10 cellular contexts compared by ENCODE assay signal in the genomic region with DNA sequence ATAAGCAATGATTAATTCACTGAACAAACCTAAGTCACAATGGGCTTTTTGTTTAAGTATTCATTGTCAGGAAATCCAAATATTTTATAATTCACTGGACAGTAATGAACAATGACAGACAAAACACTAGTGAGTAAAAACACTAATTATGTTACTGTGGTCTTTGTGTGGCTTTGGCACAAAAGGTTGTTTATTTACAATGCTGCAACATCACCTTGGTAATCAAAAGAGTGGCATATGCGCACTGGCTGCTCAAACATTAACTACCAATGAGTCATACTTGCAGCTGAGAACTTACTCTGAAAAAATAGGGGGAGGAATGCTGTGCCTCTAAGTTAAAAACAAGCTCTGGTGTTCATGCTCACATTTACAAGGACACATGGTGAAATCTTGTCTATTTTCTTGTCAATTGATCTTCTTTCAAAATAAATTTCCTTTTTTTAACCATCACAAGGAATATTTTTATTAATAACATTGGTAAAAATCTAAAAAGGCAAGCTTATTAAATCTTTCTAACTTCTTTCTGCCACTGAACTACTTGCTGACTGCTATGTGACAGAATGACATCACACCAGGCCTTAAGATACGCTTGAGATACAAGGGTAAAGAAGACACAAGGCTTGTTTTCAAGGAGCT.
DNase-seq lines count a peak whose midpoint lies in the region; ATAC-seq and TF ChIP-seq lines count a peak whose summit lies in the region.
"Had no signal": no experiment of that assay in that cellular context is flagged by ENCODE, and none has a peak within 500 bp of the region (broad histone marks: within the 10 kb centered on the region; RNA-seq: fewer than 3 reads in every experiment).

No MANE protein-coding gene starts in this region.

- no peak overlapping the region for H3K4me3 Mint-ChIP-seq in activated naive CD8-positive, alpha-beta T cell treated with anti-CD3 and anti-CD28 coated beads, Interleukin-2, amount 50 U/mL, for 24 hours
- H3K4me3 Mint-ChIP-seq: IgD-negative memory B cell had no signal

- TF ChIP-seq CTCF in AG04450 (IDR thresholded peaks at IDR 0.05; ENCODE audit: low read depth, low read length) (no peak), GM13977 (IDR thresholded peaks at IDR 0.05; ENCODE audit: extremely low read depth, insufficient read depth, missing control alignments) (no peak), right atrium auricular region (IDR thresholded peaks at IDR 0.05) (no peak)

- DNase-seq in AG04450 (ENCODE audit: low read depth, low spot score) (peak; percentile 60), GM13977 (ENCODE audit: low spot score) (peak; percentile 56), NCI-H2029 (lab: John Stamatoyannopoulos, UW) (peak; percentile 61), right atrium auricular region (ENCODE audit: low spot score) (no peak), posterior vena cava (ENCODE audit: low spot score) (no peak)
- no peak for DNase-seq in activated naive CD8-positive, alpha-beta T cell treated with anti-CD3 and anti-CD28 coated beads, Interleukin-2, amount 50 U/mL, for 24 hours

- peaks cover 18% of the 10 kb centered on the region for H3K36me3 Mint-ChIP-seq in activated naive CD8-positive, alpha-beta T cell treated with anti-CD3 and anti-CD28 coated beads, Interleukin-2, amount 50 U/mL, for 24 hours (ENCODE audit: low read depth)

- H3K9ac ChIP-seq in skeletal muscle satellite cell (ENCODE audit: low read depth, low read length) = peak overlapping the region; percentile 68
- H3K9ac ChIP-seq: parathyroid adenoma had no signal

- H3K4me1 ChIP-seq in right atrium auricular region (peaks cover 0 to 12% of the 10 kb centered on the region in 2 donors), skeletal muscle satellite cell (ENCODE audit: control insufficient read depth, insufficient read depth, low read length) (peaks cover 56% of the 10 kb centered on the region)
- H3K4me1 ChIP-seq: parathyroid adenoma had no signal

- intact Hi-C loops in posterior vena cava (cut with DNase I) = no loop called here

- no peaks in the 10 kb centered on the region for H3K27me3 Mint-ChIP-seq in activated naive CD8-positive, alpha-beta T cell treated with anti-CD3 and anti-CD28 coated beads, Interleukin-2, amount 50 U/mL, for 24 hours
- H3K27me3 Mint-ChIP-seq: IgD-negative memory B cell had no signal

- H3K4me1 Mint-ChIP-seq in activated naive CD8-positive, alpha-beta T cell treated with anti-CD3 and anti-CD28 coated beads, Interleukin-2, amount 50 U/mL, for 24 hours = peaks cover 47% of the 10 kb centered on the region

- no peak overlapping the region for H3K27ac ChIP-seq in AG04450 (ENCODE audit: low read depth, low read length)
- peak overlapping the region; percentile 34 to 66 for H3K27ac ChIP-seq in right atrium auricular region
- H3K27ac ChIP-seq: parathyroid adenoma had no signal

- H3K27ac Mint-ChIP-seq in activated naive CD8-positive, alpha-beta T cell treated with anti-CD3 and anti-CD28 coated beads, Interleukin-2, amount 50 U/mL, for 24 hours = peak overlapping the region; percentile 79
- H3K27ac Mint-ChIP-seq: IgD-negative memory B cell had no signal

- peaks cover 4% of the 10 kb centered on the region for H3K9me3 Mint-ChIP-seq in activated naive CD8-positive, alpha-beta T cell treated with anti-CD3 and anti-CD28 coated beads, Interleukin-2, amount 50 U/mL, for 24 hours
- H3K9me3 Mint-ChIP-seq: IgD-negative memory B cell had no signal

- H3K9me3 ChIP-seq in AG04450 (ENCODE audit: control insufficient read depth, insufficient read depth, low read length) = no peaks in the 10 kb centered on the region
- no peaks in the 10 kb centered on the region for H3K9me3 ChIP-seq in right atrium auricular region
- no peaks in the 10 kb centered on the region for H3K9me3 ChIP-seq in skeletal muscle satellite cell (replicated peaks; ENCODE audit: low read length)

- H3K4me3 ChIP-seq in AG04450 (ENCODE audit: low read depth, low read length) (no peak overlapping the region), right atrium auricular region (no peak overlapping the region), skeletal muscle satellite cell (ENCODE audit: low read length) (no peak overlapping the region)

- H3K27me3 ChIP-seq in AG04450 (ENCODE audit: control insufficient read depth, insufficient read depth, low read length) = no peaks in the 10 kb centered on the region
- no peaks in the 10 kb centered on the region for H3K27me3 ChIP-seq in right atrium auricular region
- no peaks in the 10 kb centered on the region for H3K27me3 ChIP-seq in skeletal muscle satellite cell (ENCODE audit: control insufficient read depth, insufficient read depth, low read length)

- POLR2A ChIA-PET in AG04450 (lab: Yijun Ruan, JAX) = interaction anchor here (0.6 to 1.0 kb wide), 2 partner anchors 15 to 46 kb away, joined by 3 read pairs; no protein-coding TSS in a partner anchor

- peak; percentile 53 for ATAC-seq in HG02852 (IDR thresholded peaks at IDR 0.05; ENCODE audit: unreplicated experiment)
- peak; percentile 70 for ATAC-seq in activated naive CD8-positive, alpha-beta T cell treated with anti-CD3 and anti-CD28 coated beads, Interleukin-2, amount 50 U/mL, for 24 hours

- CTCF ChIA-PET in AG04450 (lab: Charles Lee) = interaction anchor here (0.9 kb wide), 1 partner anchor 26 kb away, joined by 3 read pairs; no protein-coding TSS in a partner anchor

- H3K36me3 ChIP-seq in right atrium auricular region (no peaks in the 10 kb centered on the region), skeletal muscle satellite cell (ENCODE audit: insufficient read depth, low read length) (no peaks in the 10 kb centered on the region)

- H3K4me2 ChIP-seq in skeletal muscle satellite cell (ENCODE audit: low read length) = peak overlapping the region; percentile 51

- in situ Hi-C loops in GM13977 (cut with MboI; ENCODE audit: low pct_unique_long_range_greater_than_20kb, low sequenced_read_pairs, unreplicated experiment) = no loop called here

Comparison
In these comparisons a context has a peak if more than half of its experiments do, and no peak if none do; other contexts are left out.
1. DNase-seq: peak in AG04450 (single experiment), GM13977 (single experiment) and NCI-H2029 (single experiment); none in activated naive CD8-positive, alpha-beta T cell treated with anti-CD3 and anti-CD28 coated beads, Interleukin-2, amount 50 U/mL, for 24 hours (single experiment), right atrium auricular region (single experiment) and posterior vena cava (single experiment).